10 cellular contexts compared by ENCODE assay signal in genomic region chr3:12901631-12902045, GRCh38.
A peak's percentile ranks its signal among the peaks of the same experiment; 100 is the strongest.
DNase-seq lines count a peak whose midpoint lies in the region; ATAC-seq and TF ChIP-seq lines count a peak whose summit lies in the region.
"Had no signal": no experiment of that assay in that cellular context is flagged by ENCODE, and none has a peak within 500 bp of the region (broad histone marks: within the 10 kb centered on the region; RNA-seq: fewer than 3 reads in every experiment).

No MANE protein-coding gene starts in this region.

- H3K36me3 Mint-ChIP-seq in T-cell: peaks cover 27% of the 10 kb centered on the region

- H3K27me3 ChIP-seq in heart left ventricle (no peaks in the 10 kb centered on the region), heart right ventricle (no peaks in the 10 kb centered on the region), OCI-LY3 (ENCODE audit: low read depth, low read length) (no peaks in the 10 kb centered on the region)
- H3K27me3 ChIP-seq: ovary had no signal

- H3K9ac ChIP-seq in OCI-LY3 (ENCODE audit: low read length): no peak overlapping the region

- H2AFZ ChIP-seq in OCI-LY3 (ENCODE audit: low read depth, low read length): no peak overlapping the region

- H3K4me1 ChIP-seq in heart left ventricle (peaks cover 0 to 44% (median 22%) of the 10 kb centered on the region in 12 donors), heart right ventricle (peaks cover 6 to 61% (median 29%) of the 10 kb centered on the region in 9 donors), OCI-LY3 (ENCODE audit: low read length) (no peaks in the 10 kb centered on the region)

- peak in 1 of 12 donors; percentile 22 for TF ChIP-seq CTCF in heart left ventricle (IDR thresholded peaks at IDR 0.05)
- TF ChIP-seq CTCF in heart right ventricle (IDR thresholded peaks at IDR 0.05): peak in 1 of 9 donors; percentile 17
- TF ChIP-seq CTCF in OCI-LY3 (IDR thresholded peaks at IDR 0.05; ENCODE audit: low read depth, low read length): 0 out of 2 replicates have a peak, but pooled peaks have one; percentile 4

- POLR2A ChIA-PET in T-cell (lab: Charles Lee): no interaction called here

- peak in 3 of 5 donors; percentile 16 to 22 (median 21) for DNase-seq in heart left ventricle
- no peak for DNase-seq in heart right ventricle
- peak; percentile 59 for DNase-seq in germinal center (ENCODE audit: low spot score)
- DNase-seq in cortex of kidney (lab: John Stamatoyannopoulos, UW): no peak
- no peak for DNase-seq in T-cell
- DNase-seq in NCI-H2081 (lab: John Stamatoyannopoulos, UW): no peak
- DNase-seq: NCI-H1930, ovary had no signal

- H4K20me1 ChIP-seq in OCI-LY3 (ENCODE audit: insufficient read depth, low read length): peaks cover 59% of the 10 kb centered on the region

- H3K4me3 Mint-ChIP-seq in T-cell: no peak overlapping the region

- intact Hi-C loops in heart left ventricle (cut with DNase I): loop anchor here in 1 of 10 donors (10.0 kb wide), 1 partner anchor 357 kb away; the partner anchor contains the start of gene MKRN2OS
- intact Hi-C loops in heart right ventricle (cut with DNase I): no loop called here

- no peak for TF ChIP-seq POLR2A in heart left ventricle (IDR thresholded peaks at IDR 0.05)

- H3K27ac ChIP-seq in heart left ventricle (no peak overlapping the region), heart right ventricle (no peak overlapping the region), OCI-LY3 (ENCODE audit: low read length) (no peak overlapping the region)
- H3K27ac ChIP-seq: ovary had no signal

- H3K27ac Mint-ChIP-seq in T-cell: no peak overlapping the region

- whole genome bisulfite sequencing in heart left ventricle, 4 donors: 75 to 79% (median 76%) methylated on average over 6 of the region's 6 CpGs
- 75 to 76% methylated on average over 6 of the region's 6 CpGs for WGBS in heart right ventricle, 2 donors

- no peaks in the 10 kb centered on the region for H3K9me3 ChIP-seq in heart left ventricle
- H3K9me3 ChIP-seq in heart right ventricle: no peaks in the 10 kb centered on the region
- no peaks in the 10 kb centered on the region for H3K9me3 ChIP-seq in OCI-LY3 (ENCODE audit: insufficient read depth, low read length)
- H3K9me3 ChIP-seq: ovary had no signal

- no peaks in the 10 kb centered on the region for H3K9me3 Mint-ChIP-seq in T-cell

- H3K27me3 Mint-ChIP-seq in T-cell: no peaks in the 10 kb centered on the region

- no peak overlapping the region for H3K4me3 ChIP-seq in heart left ventricle
- no peak overlapping the region for H3K4me3 ChIP-seq in heart right ventricle
- H3K4me3 ChIP-seq in OCI-LY3 (ENCODE audit: low read length): no peak overlapping the region
- H3K4me3 ChIP-seq: ovary had no signal

- peaks cover 0 to 90% (median 75%) of the 10 kb centered on the region in 9 donors for H3K36me3 ChIP-seq in heart left ventricle
- H3K36me3 ChIP-seq in heart right ventricle: peaks cover 0 to 94% (median 20%) of the 10 kb centered on the region in 9 donors
- peaks cover 92% of the 10 kb centered on the region for H3K36me3 ChIP-seq in OCI-LY3 (replicated peaks; ENCODE audit: low read depth, low read length)
- H3K36me3 ChIP-seq: ovary had no signal

- no peak overlapping the region for H3K4me2 ChIP-seq in OCI-LY3 (ENCODE audit: low read length)

- ATAC-seq in heart left ventricle: no peak
- no peak for ATAC-seq in heart right ventricle
- no peak for ATAC-seq in GM19463 (IDR thresholded peaks at IDR 0.05; ENCODE audit: unreplicated experiment)
- ATAC-seq in T-cell (replicated peaks in 1 of 4): no peak

- no peaks in the 10 kb centered on the region for H3K79me2 ChIP-seq in OCI-LY3 (ENCODE audit: low read length)

- peaks cover 2 to 7% (median 5%) of the 10 kb centered on the region in 3 donors for H3K4me1 Mint-ChIP-seq in T-cell

- CTCF ChIA-PET in T-cell (lab: Charles Lee): interaction anchor here in 1 of 2 donors (0.7 kb wide), 1 partner anchor 562 kb away, joined by 3 read pairs; no protein-coding TSS in a partner anchor

Comparison
In these comparisons a context has a peak if more than half of its experiments do, and no peak if none do; other contexts are left out.
1. DNase-seq: peak in heart left ventricle (3 of 5) and germinal center (single experiment); none in heart right ventricle (0 of 2), cortex of kidney (single experiment), T-cell (0 of 34) and NCI-H2081 (0 of 2).